In the genomic region with DNA sequence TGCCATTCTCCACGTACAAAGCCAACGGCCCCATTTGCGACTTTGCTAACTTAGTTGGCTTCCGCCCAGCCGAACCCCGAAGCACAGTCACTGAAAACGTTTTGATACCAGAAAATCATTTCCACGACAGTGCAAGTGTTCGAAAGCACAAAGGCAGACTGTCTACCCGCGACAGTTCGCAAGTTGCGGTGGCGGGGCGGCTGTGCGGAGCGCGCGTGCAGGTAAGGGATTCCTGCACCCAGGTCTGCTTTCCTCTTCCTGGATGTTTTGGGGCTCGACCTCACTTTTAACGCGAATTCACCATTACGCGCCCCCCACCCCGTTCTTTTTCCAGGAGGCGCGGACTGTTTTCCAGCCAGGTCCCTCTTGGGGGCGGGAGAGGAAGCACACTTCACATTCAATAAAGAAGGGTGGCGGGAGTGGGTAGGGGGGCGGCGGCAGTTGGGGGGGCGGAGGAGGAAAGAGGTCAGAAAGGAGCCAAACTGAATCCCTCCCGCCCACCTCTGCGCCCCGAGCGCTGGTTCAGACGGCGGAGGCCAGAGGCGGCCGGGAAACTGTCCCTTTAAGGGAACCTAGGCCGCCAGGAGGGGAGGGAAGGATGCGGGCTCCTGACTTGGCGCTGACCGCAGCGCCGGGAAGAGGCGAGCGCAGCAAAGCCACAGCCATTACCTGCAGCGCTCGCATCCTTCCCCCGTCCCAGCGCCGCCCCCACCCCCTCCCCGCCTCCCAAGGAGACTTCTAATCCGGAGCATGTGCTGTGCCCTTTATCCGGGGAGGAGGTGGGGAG, we compare ENCODE assay signal across 8 cellular contexts.
DNase-seq lines count a peak whose midpoint lies in the region; ATAC-seq and TF ChIP-seq lines count a peak whose summit lies in the region.

No MANE protein-coding gene starts in this region.

- peak overlapping the region; percentile 69 for H2AFZ ChIP-seq in IMR-90 (replicated peaks; ENCODE audit: low read length, poor library complexity)

- H3K27me3 ChIP-seq in IMR-90 (ENCODE audit: control insufficient read depth, insufficient read depth, low read length) = peaks cover 42% of the 10 kb centered on the region

- H3K14ac ChIP-seq in IMR-90 (replicated peaks; ENCODE audit: low read depth, low read length) = no peak overlapping the region

- ATAC-seq in IMR-90 (ENCODE audit: low read depth) (peak; percentile 63), T-cell (replicated peaks in 1 of 4) (no peak), naive B cell (ENCODE audit: low read depth in 2 of 2) (no peak), GM18861 (IDR thresholded peaks at IDR 0.05; ENCODE audit: unreplicated experiment) (no peak), HG02588 (IDR thresholded peaks at IDR 0.05; ENCODE audit: unreplicated experiment) (no peak)

- no peak overlapping the region for H3K4ac ChIP-seq in IMR-90 (ENCODE audit: low read depth, low read length)

- no peak overlapping the region for H4K91ac ChIP-seq in IMR-90 (ENCODE audit: insufficient read depth, low read depth, low read length)

- BruUV-seq in IMR-90 (replicated peaks; lab: Mats Ljungman, UMichigan) = no TSS peak

- no peaks in the 10 kb centered on the region for H3K36me3 Mint-ChIP-seq in T-cell
- H3K36me3 Mint-ChIP-seq in naive B cell = peaks cover 0 to 9% of the 10 kb centered on the region in 2 donors

- no peak overlapping the region for H2AK9ac ChIP-seq in IMR-90 (replicated peaks; ENCODE audit: low read depth, low read length, poor library complexity)

- H3K4me3 Mint-ChIP-seq in T-cell = peak overlapping the region in 2 of 3 donors; percentile 17 to 49
- H3K4me3 Mint-ChIP-seq in naive B cell = peak overlapping the region in 7 of 8 donors; percentile 29 to 72 (median 43)

- no peaks in the 10 kb centered on the region for H3K9me3 ChIP-seq in IMR-90 (ENCODE audit: control insufficient read depth, insufficient read depth, low read length)

- 8% methylated on average over 19 of the region's 56 CpGs; no CpG with 5 or more reads in 1 of the 2 experiments for WGBS in IMR-90 (ENCODE audit: extremely low coverage in 2 of 2, insufficient read length in 1 of 2), 2 experiments

- no peak for TF ChIP-seq RAD21 in IMR-90 (IDR thresholded peaks at IDR 0.05; ENCODE audit: low read length)

- no peak overlapping the region for H2BK5ac ChIP-seq in IMR-90 (ENCODE audit: low read depth, low read length, poor library complexity, severe bottlenecking)

- intact Hi-C loops in IMR-90 (cut with micrococcal nuclease) = no loop called here

- POLR2A ChIA-PET in IMR-90 (lab: Charles Lee; ENCODE audit: unreplicated experiment) = no interaction called here
- POLR2A ChIA-PET in T-cell (lab: Charles Lee) = no interaction called here

- H3K27ac Mint-ChIP-seq in T-cell (no peak overlapping the region), naive B cell (no peak overlapping the region)

- H3K4me2 ChIP-seq in IMR-90 (ENCODE audit: low read depth, low read length) = peak overlapping the region; percentile 49; the same call in 1 of the 2 replicates

- TF ChIP-seq POLR2A in IMR-90 (IDR thresholded peaks at IDR 0.05; ENCODE audit: low read depth, low read length) = no peak

- no peak overlapping the region for H3K56ac ChIP-seq in IMR-90 (ENCODE audit: extremely low read depth, insufficient read depth, low read length)

- no peaks in the 10 kb centered on the region for H3K79me1 ChIP-seq in IMR-90 (ENCODE audit: low read depth in 1 of 2, low read length in 2 of 2)

- H3K27me3 Mint-ChIP-seq in T-cell (peaks cover 68 to 75% of the 10 kb centered on the region in 2 donors), naive B cell (peaks cover 62 to 84% (median 64%) of the 10 kb centered on the region in 3 donors)

- H3K9ac ChIP-seq in IMR-90 (ENCODE audit: low read depth, low read length) = no peak overlapping the region

- H4K20me1 ChIP-seq in IMR-90 (ENCODE audit: insufficient read depth, low read length) = no peaks in the 10 kb centered on the region

- H4K5ac ChIP-seq in IMR-90 (ENCODE audit: low read depth, low read length) = no peak overlapping the region

- CTCF ChIA-PET in IMR-90 (lab: Yijun Ruan, JAX) (interaction anchor here (1.2 to 1.4 kb wide), 2 partner anchors 11 to 250 kb away, joined by 3 read pairs; no protein-coding TSS in a partner anchor), T-cell (lab: Charles Lee) (interaction anchor here in 1 of 2 donors (0.6 kb wide), 1 partner anchor 529 kb away, joined by 6 read pairs; no protein-coding TSS in a partner anchor)

- H3K9me3 Mint-ChIP-seq in T-cell = no peaks in the 10 kb centered on the region
- peaks cover 0 to 5% (median 0%) of the 10 kb centered on the region in 7 donors for H3K9me3 Mint-ChIP-seq in naive B cell

- dilution Hi-C loops in IMR-90 (cut with HindIII; ENCODE audit: low sequenced_read_pairs, unreplicated experiment) = no loop called here

- no peaks in the 10 kb centered on the region for H3K36me3 ChIP-seq in IMR-90 (ENCODE audit: control insufficient read depth, insufficient read depth, low read length)

- H3K18ac ChIP-seq in IMR-90 (ENCODE audit: low read depth, low read length) = no peak overlapping the region

- no peak overlapping the region for H2AK5ac ChIP-seq in IMR-90 (ENCODE audit: low read depth, low read length)

- no peak overlapping the region for H4K8ac ChIP-seq in IMR-90 (ENCODE audit: low read depth in 2 of 2, low read length in 2 of 2)

- no peaks in the 10 kb centered on the region for H3K9me1 ChIP-seq in IMR-90 (ENCODE audit: insufficient read depth, low read length)

- no peak overlapping the region for H2BK120ac ChIP-seq in IMR-90 (ENCODE audit: low read depth, low read length)

- H3K23ac ChIP-seq in IMR-90 (ENCODE audit: low read depth, low read length) = no peak overlapping the region

- H3K4me1 Mint-ChIP-seq in T-cell (peaks cover 7 to 19% (median 16%) of the 10 kb centered on the region in 3 donors), naive B cell (peaks cover 9 to 11% (median 11%) of the 10 kb centered on the region in 3 donors)

- no peak overlapping the region for H2BK15ac ChIP-seq in IMR-90 (ENCODE audit: low read depth, low read length)

- H2BK20ac ChIP-seq in IMR-90 (ENCODE audit: low read depth, low read length) = no peak overlapping the region

- H3K4me1 ChIP-seq in IMR-90 (ENCODE audit: control insufficient read depth, insufficient read depth, low read length) = no peaks in the 10 kb centered on the region; the same call in 1 of the 2 replicates

- peak; percentile 89 for DNase-seq in G401 (ENCODE audit: low spot score)
- peak; percentile 11 for DNase-seq in IMR-90
- DNase-seq in T-cell = no peak
- DNase-seq in fibroblast of pulmonary artery (ENCODE audit: low read depth) = peak; percentile 49
- DNase-seq in naive B cell = no peak
- no peak for DNase-seq in activated CD4-positive, alpha-beta T cell treated with anti-CD3 and anti-CD28 coated beads for 4 hours

- H3K4me3 ChIP-seq in IMR-90 (ENCODE audit: insufficient read depth, low read depth, low read length) (peak overlapping the region; percentile 38; the same call in 1 of the 2 replicates), fibroblast of pulmonary artery (replicated peaks; ENCODE audit: low read depth, low read length) (peak overlapping the region; percentile 61)

- in situ Hi-C loops in G401 (cut with HindIII; ENCODE audit: low sequenced_read_pairs) (no loop called here), IMR-90 (cut with MboI; ENCODE audit: low sequenced_read_pairs) (no loop called here)

- H3K27ac ChIP-seq in IMR-90 (ENCODE audit: insufficient read depth, low read length) = no peak overlapping the region

- no peak for TF ChIP-seq CTCF in IMR-90 (conservative IDR thresholded peaks at IDR 0.05; ENCODE audit: low read depth, low read length)
- TF ChIP-seq CTCF in fibroblast of pulmonary artery (IDR thresholded peaks at IDR 0.05; ENCODE audit: low read length, missing control alignments) = no peak

TF ChIP-seq in IMR-90, 13 proteins besides CTCF, POLR2A, EP300 and RAD21:
- TF ChIP-seq BHLHE40 (IDR thresholded peaks at IDR 0.05; ENCODE audit: low read depth, low read length) = no peak
- TF ChIP-seq, protein P1, sequence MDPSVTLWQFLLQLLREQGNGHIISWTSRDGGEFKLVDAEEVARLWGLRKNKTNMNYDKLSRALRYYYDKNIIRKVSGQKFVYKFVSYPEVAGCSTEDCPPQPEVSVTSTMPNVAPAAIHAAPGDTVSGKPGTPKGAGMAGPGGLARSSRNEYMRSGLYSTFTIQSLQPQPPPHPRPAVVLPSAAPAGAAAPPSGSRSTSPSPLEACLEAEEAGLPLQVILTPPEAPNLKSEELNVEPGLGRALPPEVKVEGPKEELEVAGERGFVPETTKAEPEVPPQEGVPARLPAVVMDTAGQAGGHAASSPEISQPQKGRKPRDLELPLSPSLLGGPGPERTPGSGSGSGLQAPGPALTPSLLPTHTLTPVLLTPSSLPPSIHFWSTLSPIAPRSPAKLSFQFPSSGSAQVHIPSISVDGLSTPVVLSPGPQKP (IDR thresholded peaks at IDR 0.05; ENCODE audit: borderline replicate concordance, low read depth, low read length) = no peak
- no peak for TF ChIP-seq CHD1 (IDR thresholded peaks at IDR 0.05; ENCODE audit: low read depth, low read length)
- TF ChIP-seq RCOR1 (IDR thresholded peaks at IDR 0.05; ENCODE audit: insufficient replicate concordance, low read length) = no peak
- no peak for TF ChIP-seq MAFK (IDR thresholded peaks at IDR 0.05; ENCODE audit: low read depth, low read length)
- no peak for TF ChIP-seq CEBPB (IDR thresholded peaks at IDR 0.05; ENCODE audit: low read depth, low read length)
- no peak for TF ChIP-seq MAZ (IDR thresholded peaks at IDR 0.05; ENCODE audit: borderline replicate concordance, low read depth, low read length)
- TF ChIP-seq RFX5 (IDR thresholded peaks at IDR 0.05; ENCODE audit: low read depth, low read length) = no peak
- no peak for TF ChIP-seq MXI1 (IDR thresholded peaks at IDR 0.05; ENCODE audit: borderline replicate concordance, low read depth, low read length)
- TF ChIP-seq NFE2L2 (IDR thresholded peaks at IDR 0.05; ENCODE audit: low read depth, low read length) = no peak
- TF ChIP-seq, protein P2, sequence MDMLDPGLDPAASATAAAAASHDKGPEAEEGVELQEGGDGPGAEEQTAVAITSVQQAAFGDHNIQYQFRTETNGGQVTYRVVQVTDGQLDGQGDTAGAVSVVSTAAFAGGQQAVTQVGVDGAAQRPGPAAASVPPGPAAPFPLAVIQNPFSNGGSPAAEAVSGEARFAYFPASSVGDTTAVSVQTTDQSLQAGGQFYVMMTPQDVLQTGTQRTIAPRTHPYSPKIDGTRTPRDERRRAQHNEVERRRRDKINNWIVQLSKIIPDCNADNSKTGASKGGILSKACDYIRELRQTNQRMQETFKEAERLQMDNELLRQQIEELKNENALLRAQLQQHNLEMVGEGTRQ (IDR thresholded peaks at IDR 0.05; ENCODE audit: low read depth, low read length) = no peak
- TF ChIP-seq FOS (IDR thresholded peaks at IDR 0.05; ENCODE audit: low read depth, low read length) = no peak
- TF ChIP-seq SMC3 (IDR thresholded peaks at IDR 0.05; ENCODE audit: low read depth, low read length) = no peak

Comparison
In these comparisons a context has a peak if more than half of its experiments do, and no peak if none do; other contexts are left out.
1. DNase-seq: peak in G401 (single experiment), IMR-90 (single experiment) and fibroblast of pulmonary artery (single experiment); none in T-cell (0 of 34), naive B cell (single experiment) and activated CD4-positive, alpha-beta T cell treated with anti-CD3 and anti-CD28 coated beads for 4 hours (0 of 2).